Comparison of ENCODE assay signal across 18 cellular contexts in the genomic region with DNA sequence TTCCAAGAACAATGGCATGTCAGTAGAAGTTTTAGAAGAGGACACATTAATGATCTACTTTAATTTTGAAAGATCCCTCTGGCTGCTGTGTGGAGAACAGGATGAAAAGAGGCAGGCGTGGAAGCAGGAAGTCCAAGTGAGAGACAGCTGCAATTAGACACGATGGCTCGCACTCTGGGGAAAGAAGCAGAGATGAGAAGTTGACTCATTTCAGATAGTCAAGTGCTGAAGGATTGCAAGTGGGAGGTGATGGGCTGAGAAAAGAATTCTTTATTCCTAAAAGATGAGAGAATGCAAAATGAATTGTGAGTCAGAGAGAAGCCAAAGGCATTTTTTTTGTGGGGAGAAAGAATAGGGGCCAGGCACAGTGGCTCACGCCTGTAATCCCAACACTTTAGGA. TPM values are rescaled to one million over a fixed set of nuclear protein-coding genes. Genes with fewer than 3 reads are reported as not detected.
DNase-seq lines count a peak whose midpoint lies in the region; ATAC-seq, FAIRE-seq and TF ChIP-seq lines count a peak whose summit lies in the region.
"Had no signal": no experiment of that assay in that cellular context is flagged by ENCODE, and none has a peak within 500 bp of the region (broad histone marks: within the 10 kb centered on the region; RNA-seq: fewer than 3 reads in every experiment).

No MANE protein-coding gene starts in this region.

- no peak for FAIRE-seq in H54 (lab: Jason Lieb, UNC)
- FAIRE-seq: G401.6 had no signal

- H3K9me3 ChIP-seq in heart left ventricle: no peaks in the 10 kb centered on the region
- H3K9me3 ChIP-seq: BLaER1 had no signal

- DNase-seq in ELR (ENCODE audit: low read depth) (peak; percentile 21), OCI-M1 (lab: John Stamatoyannopoulos, UW) (peak; percentile 52), epithelial cell of esophagus (ENCODE audit: low read depth) (peak; percentile 88), occipital lobe (lab: John Stamatoyannopoulos, UW) (peak; percentile 34), NK-92 (lab: John Stamatoyannopoulos, UW; ENCODE audit: unreplicated experiment) (no peak), heart left ventricle (no peak), H54 (ENCODE audit: insufficient read length, low spot score) (no peak)
- DNase-seq: activated CD4-positive, alpha-beta T cell treated with anti-CD3 and anti-CD28 coated beads, Interleukin-2, amount 10 ng/mL, durations not matched to agents 7 days and 5 days; activated T-cell treated with anti-CD3 and anti-CD28 coated beads, Interleukin-2, amount 50 U/mL, for 72 hours; naive B cell; NCI-H2081 treated with DMSO at 0.1 percent for 48 hours; NCI-H82; Right ventricle myocardium superior had no signal

- H3K27ac ChIP-seq in heart left ventricle: no peak overlapping the region
- H3K27ac ChIP-seq: BLaER1 had no signal

- TF ChIP-seq CTCF in epithelial cell of esophagus (IDR thresholded peaks at IDR 0.05; ENCODE audit: insufficient read depth, low read depth, low read length, missing control alignments) (no peak), heart left ventricle (IDR thresholded peaks at IDR 0.05) (no peak)

- H3K4me3 ChIP-seq in epithelial cell of esophagus (ENCODE audit: low read length) (no peak overlapping the region), heart left ventricle (no peak overlapping the region)
- H3K4me3 ChIP-seq: BLaER1 had no signal

- TF ChIP-seq POLR2A in heart left ventricle (IDR thresholded peaks at IDR 0.05) (no peak), H54 (IDR thresholded peaks at IDR 0.05; ENCODE audit: low read depth, low read length) (no peak)

- H3K4me1 ChIP-seq in heart left ventricle: peaks cover 0 to 7% (median 0%) of the 10 kb centered on the region in 12 donors
- H3K4me1 ChIP-seq: BLaER1 had no signal

- no peaks in the 10 kb centered on the region for H3K36me3 ChIP-seq in heart left ventricle
- H3K36me3 ChIP-seq: BLaER1 had no signal

- H3K27me3 ChIP-seq in heart left ventricle: no peaks in the 10 kb centered on the region
- H3K27me3 ChIP-seq: BLaER1 had no signal

- no peak for ATAC-seq in GM18873 (IDR thresholded peaks at IDR 0.05; ENCODE audit: low FRiP score, unreplicated experiment)
- ATAC-seq in heart left ventricle: no peak
- ATAC-seq: activated T-cell treated with anti-CD3 and anti-CD28 coated beads, Interleukin-2, amount 50 U/mL, for 72 hours had no signal

- intact Hi-C loops in heart left ventricle (cut with DNase I): no loop called here

- 49 to 58% (median 53%) methylated on average over 4 of the region's 4 CpGs for WGBS in heart left ventricle, 4 donors

RNA-seq across cellular contexts. Expression of gene RXFP1, which starts 16.5 kb away (rescaled TPM):
- total RNA-seq in occipital lobe (6.2 TPM), heart left ventricle (not detected)
- not detected for polyA plus RNA-seq in heart left ventricle
- total RNA-seq: activated CD4-positive, alpha-beta T cell treated with anti-CD3 and anti-CD28 coated beads, Interleukin-2, amount 10 ng/mL, durations not matched to agents 7 days and 5 days; activated T-cell treated with anti-CD3 and anti-CD28 coated beads, Interleukin-2, amount 50 U/mL, for 72 hours; kidney epithelial cell; Right ventricle myocardium superior; T-helper 2 cell treated with Interferon-gamma antibody and Interleukin-4, amounts not matched to agents 100 ng/mL and 5 ng/mL, for 36 hours had no signal

Comparison
In these comparisons a context has a peak if more than half of its experiments do, and no peak if none do; other contexts are left out.
1. DNase-seq: peak in ELR (single experiment), OCI-M1 (single experiment), epithelial cell of esophagus (single experiment) and occipital lobe (single experiment); none in NK-92 (single experiment), heart left ventricle (0 of 5) and H54 (single experiment).